Comparison of ENCODE assay signal across 11 cellular contexts in genomic region chr12:115451151-115451784, GRCh38.
DNase-seq lines count a peak whose midpoint lies in the region; ATAC-seq and TF ChIP-seq lines count a peak whose summit lies in the region.
"Had no signal": no experiment of that assay in that cellular context is flagged by ENCODE, and none has a peak within 500 bp of the region (broad histone marks: within the 10 kb centered on the region; RNA-seq: fewer than 3 reads in every experiment).

No MANE protein-coding gene starts in this region.

- peak overlapping the region; percentile 38 for H2AFZ ChIP-seq in ACC112 (ENCODE audit: low read length, unreplicated experiment)

- H3K4me1 Mint-ChIP-seq in naive B cell: peaks cover 8 to 16% (median 11%) of the 10 kb centered on the region in 3 donors

- DNase-seq in naive B cell (no peak), midbrain (lab: John Stamatoyannopoulos, UW) (no peak), posterior vena cava (ENCODE audit: low spot score) (no peak), NCI-H2081 (lab: John Stamatoyannopoulos, UW) (no peak), omental fat pad (ENCODE audit: low spot score) (no peak)
- DNase-seq: DMS 273 treated with DMSO at 0.1 percent for 48 hours; NCI-H2107; stimulated activated CD4-positive, alpha-beta T cell treated with anti-CD3 and anti-CD28 coated beads, Interleukin-4, amount 100 ng/mL, for 4 hours had no signal

- TF ChIP-seq CTCF in omental fat pad (IDR thresholded peaks at IDR 0.05): no peak

- H3K4me1 ChIP-seq in ACC112 (ENCODE audit: control insufficient read depth, insufficient read depth, low read length, unreplicated experiment): no peaks in the 10 kb centered on the region
- peaks cover 45% of the 10 kb centered on the region for H3K4me1 ChIP-seq in HUES48 (ENCODE audit: control insufficient read depth, insufficient read depth, low read length)
- H3K4me1 ChIP-seq in ectodermal cell (ENCODE audit: control insufficient read depth, insufficient read depth, low read length): peaks cover 13% of the 10 kb centered on the region

- peaks cover 30 to 52% (median 36%) of the 10 kb centered on the region in 3 donors for H3K27me3 Mint-ChIP-seq in naive B cell

- ATAC-seq in naive B cell (ENCODE audit: low read depth in 2 of 2): no peak
- no peak for ATAC-seq in omental fat pad (ENCODE audit: low FRiP score)

- 0 out of 2 replicates have a peak overlapping the region, but pooled peaks have one; percentile 0 for H3K9ac ChIP-seq in HUES48 (ENCODE audit: low read depth, low read length)

- peaks cover 0 to 7% (median 4%) of the 10 kb centered on the region in 7 donors for H3K9me3 Mint-ChIP-seq in naive B cell

- H3K9me3 ChIP-seq in HUES48 (ENCODE audit: control insufficient read depth, insufficient read depth, low read length) (no peaks in the 10 kb centered on the region), ectodermal cell (ENCODE audit: control insufficient read depth, low read length) (no peaks in the 10 kb centered on the region)

- intact Hi-C loops in posterior vena cava (cut with DNase I): no loop called here

- peak overlapping the region in 5 of 8 donors; percentile 45 to 90 (median 70) for H3K4me3 Mint-ChIP-seq in naive B cell

- peak overlapping the region; percentile 69 for H3K4me3 ChIP-seq in ACC112 (ENCODE audit: low read depth, low read length)
- H3K4me3 ChIP-seq in HUES48 (ENCODE audit: low read depth, low read length): peak overlapping the region; percentile 58
- peak overlapping the region; percentile 29 for H3K4me3 ChIP-seq in ectodermal cell (ENCODE audit: insufficient read depth, low read depth, low read length)

- H3K79me2 ChIP-seq in ACC112 (ENCODE audit: control insufficient read depth, insufficient read depth, low read length, unreplicated experiment): no peaks in the 10 kb centered on the region

- peak overlapping the region in 1 of 6 donors; percentile 33 for H3K27ac Mint-ChIP-seq in naive B cell

- H3K36me3 ChIP-seq in ACC112 (ENCODE audit: insufficient read depth, low read length): no peaks in the 10 kb centered on the region
- no peaks in the 10 kb centered on the region for H3K36me3 ChIP-seq in HUES48 (ENCODE audit: control insufficient read depth, insufficient read depth, low read length)
- no peaks in the 10 kb centered on the region for H3K36me3 ChIP-seq in ectodermal cell (ENCODE audit: control insufficient read depth, insufficient read depth, low read length)

- peaks cover 0 to 11% of the 10 kb centered on the region in 2 donors for H3K36me3 Mint-ChIP-seq in naive B cell

- H3K27ac ChIP-seq in ACC112 (ENCODE audit: low read depth, low read length) (no peak overlapping the region), HUES48 (ENCODE audit: low read depth, low read length) (peak overlapping the region; percentile 44), ectodermal cell (ENCODE audit: insufficient read depth, low read depth, low read length, poor library complexity, severe bottlenecking) (no peak overlapping the region)

- H3K27me3 ChIP-seq in ACC112 (ENCODE audit: insufficient read depth, low read length) (peaks cover 18% of the 10 kb centered on the region), HUES48 (ENCODE audit: control insufficient read depth, insufficient read depth, low read length) (peaks cover 21% of the 10 kb centered on the region), ectodermal cell (ENCODE audit: control insufficient read depth, insufficient read depth, low read length, poor library complexity, severe bottlenecking) (peaks cover 42% of the 10 kb centered on the region)

- 46 to 49% methylated on average over 12 of the region's 12 CpGs for WGBS in ectodermal cell, 2 experiments
